ENCODE assay signal across 8 cellular contexts in genomic region chr2:128233790-128234395, GRCh38.
DNase-seq lines count a peak whose midpoint lies in the region; ATAC-seq, FAIRE-seq and TF ChIP-seq lines count a peak whose summit lies in the region.

No MANE protein-coding gene starts in this region.

- peaks cover 4 to 8% (median 6%) of the 10 kb centered on the region in 3 donors for H3K4me1 Mint-ChIP-seq in CD8-positive, alpha-beta memory T cell
- H3K4me1 Mint-ChIP-seq in astrocyte (ENCODE audit: low read depth, unreplicated experiment): peaks cover 19% of the 10 kb centered on the region
- no peaks in the 10 kb centered on the region for H3K4me1 Mint-ChIP-seq in natural killer cell

- H3K9ac ChIP-seq in astrocyte (ENCODE audit: low read length): peak overlapping the region; percentile 83

- FAIRE-seq in astrocyte (lab: Jason Lieb, UNC): no peak

- H4K20me1 ChIP-seq in astrocyte (ENCODE audit: insufficient read depth, low read length): no peaks in the 10 kb centered on the region

- no peak for DNase-seq in CD8-positive, alpha-beta memory T cell
- no peak for DNase-seq in astrocyte (ENCODE audit: low read depth)
- no peak for DNase-seq in natural killer cell
- DNase-seq in GM13977 (ENCODE audit: low spot score): no peak
- DNase-seq in activated CD8-positive, alpha-beta memory T cell treated with anti-CD3 and anti-CD28 coated beads for 24 hours: no peak

- peak overlapping the region; percentile 97 for H2AFZ ChIP-seq in astrocyte (ENCODE audit: low read depth, low read length)

- intact Hi-C loops in natural killer cell (cut with micrococcal nuclease): no loop called here

- H3K9me3 Mint-ChIP-seq in CD8-positive, alpha-beta memory T cell: no peaks in the 10 kb centered on the region
- H3K9me3 Mint-ChIP-seq in astrocyte (ENCODE audit: unreplicated experiment): no peaks in the 10 kb centered on the region
- no peaks in the 10 kb centered on the region for H3K9me3 Mint-ChIP-seq in natural killer cell

- H3K27ac Mint-ChIP-seq in CD8-positive, alpha-beta memory T cell: peak overlapping the region in 4 of 8 donors; percentile 21 to 80 (median 70)
- H3K27ac Mint-ChIP-seq in astrocyte (ENCODE audit: unreplicated experiment): no peak overlapping the region
- peak overlapping the region in 1 of 2 donors; percentile 75 for H3K27ac Mint-ChIP-seq in natural killer cell

- CTCF ChIA-PET in CD8-positive, alpha-beta memory T cell (lab: Charles Lee): interaction anchor here (1.1 kb wide), 1 partner anchor 84 kb away, joined by 3 read pairs; no protein-coding TSS in a partner anchor

- H3K27me3 Mint-ChIP-seq in CD8-positive, alpha-beta memory T cell: peaks cover 2 to 10% of the 10 kb centered on the region in 2 donors
- H3K27me3 Mint-ChIP-seq in astrocyte (ENCODE audit: low read depth, unreplicated experiment) (peaks cover 12% of the 10 kb centered on the region), natural killer cell (ENCODE audit: low read depth in 2 of 2) (no peaks in the 10 kb centered on the region)

- H3K27me3 ChIP-seq in CD8-positive, alpha-beta memory T cell (ENCODE audit: insufficient read depth, low read length, poor library complexity, severe bottlenecking): no peaks in the 10 kb centered on the region
- H3K27me3 ChIP-seq in astrocyte (ENCODE audit: insufficient read depth, low read length): no peaks in the 10 kb centered on the region

- no peaks in the 10 kb centered on the region for H3K9me3 ChIP-seq in CD8-positive, alpha-beta memory T cell (ENCODE audit: low read length)
- no peaks in the 10 kb centered on the region for H3K9me3 ChIP-seq in astrocyte (ENCODE audit: insufficient read depth, low read depth, low read length)

- H3K79me2 ChIP-seq in astrocyte (ENCODE audit: insufficient read depth, low read length): no peaks in the 10 kb centered on the region

- H3K36me3 Mint-ChIP-seq in CD8-positive, alpha-beta memory T cell: no peaks in the 10 kb centered on the region
- no peaks in the 10 kb centered on the region for H3K36me3 Mint-ChIP-seq in astrocyte (ENCODE audit: low read depth, unreplicated experiment)
- no peaks in the 10 kb centered on the region for H3K36me3 Mint-ChIP-seq in natural killer cell

- POLR2A ChIA-PET in CD8-positive, alpha-beta memory T cell (lab: Charles Lee): interaction anchor here (0.6 kb wide), 1 partner anchor 17 kb away, joined by 12 read pairs; no protein-coding TSS in a partner anchor

- TF ChIP-seq CTCF in astrocyte (IDR thresholded peaks at IDR 0.05; ENCODE audit: insufficient read depth, low read depth, low read length) (no peak), natural killer cell (IDR thresholded peaks at IDR 0.05) (peak; percentile 33), GM13977 (IDR thresholded peaks at IDR 0.05; ENCODE audit: extremely low read depth, insufficient read depth, missing control alignments) (no peak)

- no peaks in the 10 kb centered on the region for H3K36me3 ChIP-seq in CD8-positive, alpha-beta memory T cell (ENCODE audit: insufficient read depth, low read length)
- H3K36me3 ChIP-seq in astrocyte (ENCODE audit: insufficient read depth, low read length): no peaks in the 10 kb centered on the region

- no peaks in the 10 kb centered on the region for H3K4me1 ChIP-seq in CD8-positive, alpha-beta memory T cell (ENCODE audit: insufficient read depth, low read length)
- H3K4me1 ChIP-seq in astrocyte (ENCODE audit: insufficient read depth, low read length): peaks cover 25% of the 10 kb centered on the region

- ATAC-seq in HG03520 (IDR thresholded peaks at IDR 0.05; ENCODE audit: unreplicated experiment): peak; percentile 22
- ATAC-seq in natural killer cell: no peak
- no peak for ATAC-seq in HG02642 (IDR thresholded peaks at IDR 0.05; ENCODE audit: poor library complexity, unreplicated experiment)
- no peak for ATAC-seq in HG02938 (IDR thresholded peaks at IDR 0.05; ENCODE audit: unreplicated experiment)

- peak overlapping the region; percentile 77 to 93 (median 88) for H3K4me3 Mint-ChIP-seq in CD8-positive, alpha-beta memory T cell
- H3K4me3 Mint-ChIP-seq in astrocyte (ENCODE audit: unreplicated experiment) (peak overlapping the region; percentile 76), natural killer cell (peak overlapping the region; percentile 87)

- peak overlapping the region; percentile 98 for H3K4me2 ChIP-seq in astrocyte (ENCODE audit: low read length)

- no peak overlapping the region for H3K4me3 ChIP-seq in CD8-positive, alpha-beta memory T cell (ENCODE audit: low read length)
- H3K4me3 ChIP-seq in astrocyte (ENCODE audit: insufficient read depth, low read depth, low read length): peak overlapping the region; percentile 69

- in situ Hi-C loops in GM13977 (cut with MboI; ENCODE audit: low pct_unique_long_range_greater_than_20kb, low sequenced_read_pairs, unreplicated experiment): no loop called here

- no peak overlapping the region for H3K27ac ChIP-seq in CD8-positive, alpha-beta memory T cell (ENCODE audit: low read depth, low read length)
- no peak overlapping the region for H3K27ac ChIP-seq in astrocyte (ENCODE audit: low read depth, low read length)
